27 cellular contexts compared by ENCODE assay signal in the genomic region with DNA sequence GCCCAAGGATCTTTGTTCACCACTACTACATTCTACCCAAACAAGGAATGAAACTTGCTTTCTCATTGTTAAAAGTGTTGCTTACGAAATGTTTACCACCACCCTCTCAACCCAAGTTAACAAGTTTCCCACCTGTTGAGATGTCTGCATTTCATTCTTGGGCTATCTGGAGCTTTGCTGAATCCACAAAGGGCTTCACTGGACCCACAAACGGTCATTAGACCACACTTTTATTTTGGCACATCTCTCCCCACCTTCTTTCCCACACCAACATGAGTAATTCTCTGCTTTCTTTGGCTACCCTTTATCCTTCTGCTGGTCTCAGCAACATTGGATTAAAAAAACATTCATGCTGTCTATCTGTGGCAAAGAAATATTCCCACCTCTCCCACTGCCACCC.
A peak's percentile ranks its signal among the peaks of the same experiment; 100 is the strongest.
DNase-seq lines count a peak whose midpoint lies in the region; ATAC-seq, FAIRE-seq and TF ChIP-seq lines count a peak whose summit lies in the region.
"Had no signal": no experiment of that assay in that cellular context is flagged by ENCODE, and none has a peak within 500 bp of the region (broad histone marks: within the 10 kb centered on the region; RNA-seq: fewer than 3 reads in every experiment).

No MANE protein-coding gene starts in this region.

- no peak overlapping the region for H4K91ac ChIP-seq in neuronal stem cell (ENCODE audit: low read depth, low read length, poor library complexity)

- H3K27ac Mint-ChIP-seq in CD4-positive, alpha-beta T cell = no peak overlapping the region
- H3K27ac Mint-ChIP-seq: B cell; CD8-positive, alpha-beta memory T cell had no signal

- no CpG with 5 or more reads among the region's 2 CpGs for WGBS in neuronal stem cell (ENCODE audit: extremely low coverage in 2 of 2, insufficient read length in 2 of 2, insufficient replicate concordance in 1 of 2), 2 donors

- no peak overlapping the region for H4K8ac ChIP-seq in neuronal stem cell (ENCODE audit: low read depth, low read length)

- H3K27ac ChIP-seq in neuronal stem cell (replicated peaks; ENCODE audit: low read length) = no peak overlapping the region
- H3K27ac ChIP-seq in CD4-positive, alpha-beta T cell (ENCODE audit: low read depth, low read length) = no peak overlapping the region
- H3K27ac ChIP-seq: 22Rv1, C4-2B, SJSA1 had no signal

- no peaks in the 10 kb centered on the region for H3K36me3 Mint-ChIP-seq in CD4-positive, alpha-beta T cell (ENCODE audit: low read depth)

- H3K23ac ChIP-seq in neuronal stem cell (ENCODE audit: low read depth, low read length, poor library complexity) = no peak overlapping the region

- H3K4me3 Mint-ChIP-seq in CD4-positive, alpha-beta T cell = no peak overlapping the region
- H3K4me3 Mint-ChIP-seq: B cell; CD8-positive, alpha-beta memory T cell had no signal

- H2BK120ac ChIP-seq in neuronal stem cell (ENCODE audit: low read depth, low read length) = no peak overlapping the region

- TF ChIP-seq CTCF in D721Med (IDR thresholded peaks at IDR 0.05; ENCODE audit: insufficient read depth, missing control alignments) (no peak), bronchial epithelial cell (IDR thresholded peaks at IDR 0.05; ENCODE audit: insufficient read depth, low read length, severe bottlenecking) (no peak)
- no peak for TF ChIP-seq CTCF in CD4-positive, alpha-beta T cell (IDR thresholded peaks at IDR 0.05)

- peak overlapping the region; percentile 82 for H2AK5ac ChIP-seq in neuronal stem cell (ENCODE audit: low read depth, low read length)

- no peak overlapping the region for H3K9ac ChIP-seq in neuronal stem cell (ENCODE audit: low read depth, low read length, poor library complexity)

- H3K36me3 ChIP-seq in bronchial epithelial cell (ENCODE audit: control insufficient read depth, insufficient read depth, low read length) (no peaks in the 10 kb centered on the region), neuronal stem cell (replicated peaks in 1 of 2; ENCODE audit: control insufficient read depth in 2 of 2, insufficient read depth in 2 of 2, low read length in 2 of 2) (no peaks in the 10 kb centered on the region)
- H3K36me3 ChIP-seq: SJSA1 had no signal

- DNase-seq in D721Med (ENCODE audit: insufficient read length, low spot score) (no peak), NCI-H2107 (lab: John Stamatoyannopoulos, UW) (peak; percentile 40), bronchial epithelial cell (ENCODE audit: low read depth) (no peak), neuronal stem cell (ENCODE audit: low spot score) (no peak), left ventricle myocardium superior (no peak)
- no peak for DNase-seq in CD4-positive, alpha-beta T cell
- DNase-seq: CD8-positive, alpha-beta memory T cell; DMS153; DND-41; H7; KBM-7; MV-4-11; NCI-H1105; NCI-H1436 treated with DMSO at 0.1 percent for 48 hours; NCI-H1930; NCI-H226; NCI-H510A; NCI-H69; Right ventricle myocardium superior; RPMI8226 had no signal

- no peaks in the 10 kb centered on the region for H3K9me3 ChIP-seq in neuronal stem cell (replicated peaks in 1 of 2; ENCODE audit: control insufficient read depth in 2 of 2, insufficient read depth in 1 of 2, low read depth in 1 of 2, low read length in 2 of 2)
- no peaks in the 10 kb centered on the region for H3K9me3 ChIP-seq in CD4-positive, alpha-beta T cell (ENCODE audit: control insufficient read depth, low read length)
- H3K9me3 ChIP-seq: SJSA1 had no signal

- H3K4me1 Mint-ChIP-seq in CD4-positive, alpha-beta T cell (ENCODE audit: low read depth) = no peaks in the 10 kb centered on the region
- H3K4me1 Mint-ChIP-seq: B cell; CD8-positive, alpha-beta memory T cell had no signal

- H3K4me3 ChIP-seq in bronchial epithelial cell (ENCODE audit: low read depth, low read length) (no peak overlapping the region), neuronal stem cell (ENCODE audit: low read length in 2 of 2) (no peak overlapping the region)
- H3K4me3 ChIP-seq: SJSA1 had no signal

- H3K27me3 ChIP-seq in bronchial epithelial cell (ENCODE audit: control insufficient read depth, insufficient read depth, low read length) (no peaks in the 10 kb centered on the region), neuronal stem cell (ENCODE audit: control insufficient read depth in 3 of 3, insufficient read depth in 3 of 3, low read depth in 1 of 3, low read length in 3 of 3) (peaks cover 0 to 74% (median 0%) of the 10 kb centered on the region in 3 experiments)
- no peaks in the 10 kb centered on the region for H3K27me3 ChIP-seq in CD4-positive, alpha-beta T cell (ENCODE audit: control insufficient read depth, insufficient read depth, low read length)
- H3K27me3 ChIP-seq: SJSA1 had no signal

- no peak overlapping the region for H3K4ac ChIP-seq in neuronal stem cell (ENCODE audit: low read length)

- peak overlapping the region; percentile 46 for H3K18ac ChIP-seq in neuronal stem cell (ENCODE audit: low read length)

- H3K4me2 ChIP-seq in neuronal stem cell (ENCODE audit: insufficient read depth, low read length, poor library complexity, severe bottlenecking) = no peak overlapping the region

- no peak overlapping the region for H2AFZ ChIP-seq in neuronal stem cell (ENCODE audit: low read length)

- FAIRE-seq in D721Med (lab: Jason Lieb, UNC) (peak; percentile 58), bronchial epithelial cell (lab: Jason Lieb, UNC) (peak; percentile 92)
- FAIRE-seq: GM18507 had no signal

- no peak overlapping the region for H2BK15ac ChIP-seq in neuronal stem cell (ENCODE audit: low read length)

- POLR2A ChIA-PET in CD4-positive, alpha-beta T cell (lab: Charles Lee) = no interaction called here

- no peak overlapping the region for H2BK12ac ChIP-seq in neuronal stem cell (ENCODE audit: low read length)

- H3K4me1 ChIP-seq in neuronal stem cell (ENCODE audit: control insufficient read depth in 2 of 2, insufficient read depth in 1 of 2, low read depth in 1 of 2, low read length in 2 of 2) = peaks cover 0 to 15% of the 10 kb centered on the region in 2 donors
- H3K4me1 ChIP-seq: SJSA1 had no signal

- no peak overlapping the region for H3K14ac ChIP-seq in neuronal stem cell (ENCODE audit: low read length)

- intact Hi-C loops in CD4-positive, alpha-beta T cell (cut with DNase I, micrococcal nuclease) = loop anchor here in 1 of 2 experiments (10.0 kb wide), 1 partner anchor 657 kb away; no protein-coding TSS in a partner anchor
- intact Hi-C loops in left ventricle myocardium superior (cut with micrococcal nuclease) = no loop called here

- no peaks in the 10 kb centered on the region for H3K9me3 Mint-ChIP-seq in CD4-positive, alpha-beta T cell
- H3K9me3 Mint-ChIP-seq: CD8-positive, alpha-beta memory T cell had no signal

- H2BK5ac ChIP-seq in neuronal stem cell (ENCODE audit: low read length) = no peak overlapping the region

- ATAC-seq in CD4-positive, alpha-beta T cell (ENCODE audit: poor library complexity) = no peak
- ATAC-seq in left ventricle myocardium superior (no peak), HG03280 (IDR thresholded peaks at IDR 0.05; ENCODE audit: unreplicated experiment) (no peak), HG02981 (IDR thresholded peaks at IDR 0.05; ENCODE audit: unreplicated experiment) (no peak)

- CTCF ChIA-PET in CD4-positive, alpha-beta T cell (lab: Charles Lee) = no interaction called here

- no peaks in the 10 kb centered on the region for H3K27me3 Mint-ChIP-seq in CD4-positive, alpha-beta T cell
- H3K27me3 Mint-ChIP-seq: B cell; CD8-positive, alpha-beta memory T cell had no signal

- H3K79me1 ChIP-seq in neuronal stem cell (ENCODE audit: low read depth, low read length) = no peaks in the 10 kb centered on the region
